ENCODE assay signal across 15 cellular contexts in genomic region chr7:79933144-79933543, GRCh38.
DNase-seq lines count a peak whose midpoint lies in the region; ATAC-seq and TF ChIP-seq lines count a peak whose summit lies in the region.
"Had no signal": no experiment of that assay in that cellular context is flagged by ENCODE, and none has a peak within 500 bp of the region (broad histone marks: within the 10 kb centered on the region; RNA-seq: fewer than 3 reads in every experiment).

No MANE protein-coding gene starts in this region.

- DNase-seq in AG10803 (ENCODE audit: low read depth) (peak; percentile 73), NCI-H226 (peak; percentile 82), fibroblast of gingiva (ENCODE audit: low read depth) (peak; percentile 77), non-pigmented ciliary epithelial cell (ENCODE audit: low read depth) (peak; percentile 61), AG20443 (ENCODE audit: low spot score) (no peak), AG08395 (ENCODE audit: low spot score) (no peak), germinal center (ENCODE audit: low spot score) (no peak)
- DNase-seq: Kasumi-1, NCI-H187 treated with DMSO at 0.1 percent for 48 hours, NCI-H2171 treated with DMSO at 0.1 percent for 48 hours, NCI-H510A had no signal

- H3K4me3 ChIP-seq in AG10803 (ENCODE audit: low read length), result no peak overlapping the region
- H3K4me3 ChIP-seq: A549; BLaER1 treated with 17β-estradiol and CSF1 and Interleukin-3, amounts not matched to agents 10 nM and 100 nM had no signal

- no peak for ATAC-seq in activated CD4-positive, CD25-positive, alpha-beta regulatory T cell treated with anti-CD3 and anti-CD28 coated beads, Interleukin-2, amount 50 U/mL, for 24 hours
- ATAC-seq: A549, HCT116 had no signal

- TF ChIP-seq CTCF in AG10803 (conservative IDR thresholded peaks at IDR 0.05; ENCODE audit: low read length), result no peak

Comparison
In these comparisons a context has a peak if more than half of its experiments do, and no peak if none do; other contexts are left out.
1. DNase-seq: peak in AG10803 (single experiment), NCI-H226 (single experiment), fibroblast of gingiva (single experiment) and non-pigmented ciliary epithelial cell (single experiment); none in AG20443 (single experiment), AG08395 (single experiment) and germinal center (single experiment).